In the genomic region with DNA sequence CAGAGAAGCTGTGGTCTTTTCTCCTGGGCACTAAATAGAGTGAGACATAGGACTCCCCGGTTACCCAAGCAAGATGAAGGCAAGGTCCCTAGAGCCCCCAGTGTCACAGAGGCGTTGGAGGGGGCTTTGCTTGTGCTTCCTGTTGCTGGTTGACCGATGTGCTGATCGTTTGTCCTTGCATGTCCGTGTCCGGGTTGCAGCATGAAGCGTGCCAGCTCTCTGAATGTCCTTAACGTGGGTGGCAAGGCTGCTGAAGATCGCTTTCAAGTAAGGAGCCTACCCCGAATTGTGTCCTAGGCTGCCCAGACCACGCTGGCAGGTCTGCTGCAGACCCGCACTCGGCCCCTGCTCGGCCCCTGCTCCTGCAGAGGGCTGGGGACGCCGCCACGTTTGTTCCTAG, we compare ENCODE assay signal across 18 cellular contexts. TPM values are rescaled to one million over a fixed set of nuclear protein-coding genes. Genes with fewer than 3 reads are reported as not detected.
A peak's percentile ranks its signal among the peaks of the same experiment; 100 is the strongest.
DNase-seq lines count a peak whose midpoint lies in the region; ATAC-seq, FAIRE-seq and TF ChIP-seq lines count a peak whose summit lies in the region.
"Had no signal": no experiment of that assay in that cellular context is flagged by ENCODE, and none has a peak within 500 bp of the region (broad histone marks: within the 10 kb centered on the region; RNA-seq: fewer than 3 reads in every experiment).

No MANE protein-coding gene starts in this region.

- DNase-seq in GM12891 (ENCODE audit: insufficient read length, low spot score) (no peak), GM20000 (ENCODE audit: low spot score) (peak; percentile 37), H1 (ENCODE audit: low read depth in 1 of 2, low spot score in 2 of 2) (no peak), GOT3 (lab: John Stamatoyannopoulos, UW) (no peak), WTC11 (ENCODE audit: low spot score) (no peak)
- DNase-seq in stimulated activated naive CD8-positive, alpha-beta T cell treated with anti-CD3 and anti-CD28 coated beads, Interleukin-15, amount 100 ng/mL, for 72 hours: no peak
- DNase-seq: activated CD4-positive, alpha-beta T cell treated with anti-CD3 and anti-CD28 coated beads for 36 hours; endodermal cell; glutamatergic neuron; NCI-H2081 treated with DMSO at 0.1 percent for 48 hours; NK-92 treated with Interleukin-12 subunit alpha and Interleukin-12 subunit beta, amount 100 ng/mL, for 24 hours; SW 1271 had no signal

- H3K27ac Mint-ChIP-seq in stimulated activated naive CD8-positive, alpha-beta T cell treated with anti-CD3 and anti-CD28 coated beads, Interleukin-15, amount 100 ng/mL, for 72 hours: peak overlapping the region in 1 of 2 donors; percentile 74
- H3K27ac Mint-ChIP-seq in WTC11: no peak overlapping the region
- H3K27ac Mint-ChIP-seq: activated CD4-positive, alpha-beta T cell treated with anti-CD3 and anti-CD28 coated beads for 36 hours; activated T-helper 2 cell treated with anti-CD3 and anti-CD28 coated beads, Interferon-gamma antibody, Interleukin-2, Interleukin-4, amounts not matched to agents 10 μg/mL and 5 μg/mL and 100 μg/mL, durations not matched to agents 14 hours and 24 hours and 36 hours had no signal

- H2BK5ac ChIP-seq in H1 (ENCODE audit: low read depth, low read length): no peak overlapping the region

- TF ChIP-seq RAD21 in H1 (IDR thresholded peaks at IDR 0.05 in 1 of 2, conservative IDR thresholded peaks at IDR 0.05 in 1 of 2; ENCODE audit: low read depth in 2 of 2, low read length in 2 of 2): no peak

- POLR2A ChIA-PET in H1 (lab: Charles Lee; ENCODE audit: partially characterized antibody): interaction anchor here (1.5 to 8.8 kb wide), 2 partner anchors 12 to 63 kb away, joined by 3 to 74 read pairs; a partner anchor contains a TSS
- POLR2A ChIA-PET in WTC11 (lab: Charles Lee): interaction anchor here (0.5 kb wide), 1 partner anchor 14 kb away, joined by 3 read pairs; no protein-coding TSS in a partner anchor

- H4K20me1 ChIP-seq in H1 (replicated peaks in 1 of 2; ENCODE audit: control insufficient read depth in 1 of 2, insufficient read depth in 2 of 2, low read length in 2 of 2): peaks cover 2 to 22% of the 10 kb centered on the region in 2 experiments

- H3K27me3 Mint-ChIP-seq in stimulated activated naive CD8-positive, alpha-beta T cell treated with anti-CD3 and anti-CD28 coated beads, Interleukin-15, amount 100 ng/mL, for 72 hours: no peaks in the 10 kb centered on the region
- H3K27me3 Mint-ChIP-seq in WTC11 (ENCODE audit: low read depth): no peaks in the 10 kb centered on the region
- H3K27me3 Mint-ChIP-seq: activated CD4-positive, alpha-beta T cell treated with anti-CD3 and anti-CD28 coated beads for 36 hours had no signal

- no peak overlapping the region for H3K4me2 ChIP-seq in H1 (ENCODE audit: insufficient read depth in 1 of 2, low read depth in 2 of 2, low read length in 2 of 2)

- H4K91ac ChIP-seq in H1 (replicated peaks; ENCODE audit: insufficient read length, low read length): no peak overlapping the region

- H3K79me2 ChIP-seq in H1 (ENCODE audit: control insufficient read depth in 1 of 2, insufficient read depth in 2 of 2, low read length in 2 of 2): peaks cover 0 to 3% of the 10 kb centered on the region in 2 experiments; a peak in 1 of 4 replicates

- H3K4me1 ChIP-seq in H1 (replicated peaks in 1 of 4; ENCODE audit: control insufficient read depth in 3 of 4, insufficient read depth in 4 of 4, low read length in 3 of 4): peaks cover 0 to 3% (median under 1%) of the 10 kb centered on the region in 4 experiments; a peak in 3 of 7 replicates

- H3K4ac ChIP-seq in H1 (replicated peaks; ENCODE audit: insufficient read length, low read depth, low read length): no peak overlapping the region

- TF ChIP-seq EP300 in H1 (IDR thresholded peaks at IDR 0.05; ENCODE audit: borderline replicate concordance in 1 of 2, low read depth in 2 of 2, low read length in 2 of 2): no peak

- H3K4me3 ChIP-seq in H1 (ENCODE audit: extremely low read depth in 1 of 4, insufficient read depth in 2 of 4, low read depth in 3 of 4, low read length in 4 of 4): no peak overlapping the region
- H3K4me3 ChIP-seq: skin epidermis had no signal

- peaks cover 10% of the 10 kb centered on the region for H3K79me1 ChIP-seq in H1 (ENCODE audit: low read depth, low read length)

- no peak overlapping the region for H3K27ac ChIP-seq in H1 (ENCODE audit: low read depth, low read length)

- H2AK5ac ChIP-seq in H1 (ENCODE audit: low read depth, low read length): no peak overlapping the region

- ATAC-seq in HG03064 (IDR thresholded peaks at IDR 0.05; ENCODE audit: low read depth, unreplicated experiment) (peak; percentile 20), WTC11 (no peak), HG02885 (IDR thresholded peaks at IDR 0.05; ENCODE audit: poor library complexity, unreplicated experiment) (no peak)
- ATAC-seq in stimulated activated naive CD8-positive, alpha-beta T cell treated with anti-CD3 and anti-CD28 coated beads, Interleukin-15, amount 100 ng/mL, for 72 hours: no peak
- ATAC-seq: activated CD4-positive, alpha-beta T cell treated with anti-CD3 and anti-CD28 coated beads for 36 hours had no signal

- 94% methylated on average over 17 of the region's 17 CpGs; no CpG with 5 or more reads in 1 of the 2 experiments for WGBS in H1 (ENCODE audit: extremely low coverage in 1 of 2, insufficient coverage in 1 of 2, insufficient read length in 1 of 2, insufficient replicate concordance in 2 of 2, low coverage in 1 of 2, low lambda C conversion rate in 2 of 2, missing lambda C conversion rate in 1 of 2), 2 experiments

- H3K9me3 ChIP-seq in H1 (ENCODE audit: insufficient read depth in 2 of 2, low read depth in 1 of 2, low read length in 1 of 2): no peaks in the 10 kb centered on the region

- H2BK12ac ChIP-seq in H1 (ENCODE audit: low read depth, low read length): no peak overlapping the region

- no peak overlapping the region for H2BK120ac ChIP-seq in H1 (replicated peaks; ENCODE audit: low read depth, low read length)

- H2BK15ac ChIP-seq in H1 (ENCODE audit: low read length): no peak overlapping the region

- H3K18ac ChIP-seq in H1 (ENCODE audit: extremely low read depth, low read length): no peak overlapping the region

- H3K14ac ChIP-seq in H1 (ENCODE audit: insufficient read length): no peak overlapping the region

- H3K9ac ChIP-seq in H1 (replicated peaks in 1 of 4; ENCODE audit: extremely low read depth in 1 of 4, low read depth in 3 of 4, low read length in 3 of 4): no peak overlapping the region

- peaks cover 7 to 41% (median 12%) of the 10 kb centered on the region in 4 experiments; a peak in 6 of 8 replicates for H3K36me3 ChIP-seq in H1 (ENCODE audit: control insufficient read depth in 2 of 4, insufficient read depth in 4 of 4, low read length in 3 of 4)

- CTCF ChIA-PET in H1 (lab: Charles Lee; ENCODE audit: partially characterized antibody): no interaction called here
- CTCF ChIA-PET in WTC11 (lab: Charles Lee): interaction anchor here (1.2 kb wide), 1 partner anchor 174 kb away, joined by 3 read pairs; no protein-coding TSS in a partner anchor

- no peaks in the 10 kb centered on the region for H3K27me3 ChIP-seq in H1 (replicated peaks in 1 of 4; ENCODE audit: control insufficient read depth in 3 of 4, extremely low read depth in 1 of 4, insufficient read depth in 3 of 4, low read length in 3 of 4)

- H3K4me3 Mint-ChIP-seq in stimulated activated naive CD8-positive, alpha-beta T cell treated with anti-CD3 and anti-CD28 coated beads, Interleukin-15, amount 100 ng/mL, for 72 hours: no peak overlapping the region
- no peak overlapping the region for H3K4me3 Mint-ChIP-seq in WTC11
- H3K4me3 Mint-ChIP-seq: activated CD4-positive, alpha-beta T cell treated with anti-CD3 and anti-CD28 coated beads for 36 hours; brain; endodermal cell; neural crest cell had no signal

- no peak overlapping the region for H2AFZ ChIP-seq in H1 (ENCODE audit: low read length)

- TF ChIP-seq CTCF in GM20000 (IDR thresholded peaks at IDR 0.05; ENCODE audit: extremely low read depth, missing control alignments) (no peak), H1 (IDR thresholded peaks at IDR 0.05; ENCODE audit: control extremely low read depth in 1 of 3, insufficient read depth in 1 of 3, low read depth in 1 of 3, low read length in 3 of 3) (no peak), WTC11 (IDR thresholded peaks at IDR 0.05) (no peak)

- no peak overlapping the region for H3K23ac ChIP-seq in H1 (ENCODE audit: insufficient read length)

- H4K5ac ChIP-seq in H1 (ENCODE audit: insufficient read length, low read depth, low read length): no peak overlapping the region

- no peak for TF ChIP-seq POLR2A in GM12891 (IDR thresholded peaks at IDR 0.05; ENCODE audit: low read depth, low read length)
- no peak for TF ChIP-seq POLR2A in H1 (IDR thresholded peaks at IDR 0.05; ENCODE audit: control extremely low read depth in 1 of 2, low read depth in 2 of 2, low read length in 2 of 2)

- FAIRE-seq in GM12891 (lab: Jason Lieb, UNC) (peak; percentile 91), H1 (lab: Jason Lieb, UNC) (no peak)

- peaks cover 17% of the 10 kb centered on the region for H3K4me1 Mint-ChIP-seq in stimulated activated naive CD8-positive, alpha-beta T cell treated with anti-CD3 and anti-CD28 coated beads, Interleukin-15, amount 100 ng/mL, for 72 hours
- peaks cover 13% of the 10 kb centered on the region for H3K4me1 Mint-ChIP-seq in WTC11
- H3K4me1 Mint-ChIP-seq: activated CD4-positive, alpha-beta T cell treated with anti-CD3 and anti-CD28 coated beads for 36 hours had no signal

- H3K9me3 Mint-ChIP-seq in stimulated activated naive CD8-positive, alpha-beta T cell treated with anti-CD3 and anti-CD28 coated beads, Interleukin-15, amount 100 ng/mL, for 72 hours: no peaks in the 10 kb centered on the region
- H3K9me3 Mint-ChIP-seq in WTC11: no peaks in the 10 kb centered on the region
- H3K9me3 Mint-ChIP-seq: activated T-helper 2 cell treated with anti-CD3 and anti-CD28 coated beads, Interferon-gamma antibody, Interleukin-2, Interleukin-4, amounts not matched to agents 10 μg/mL and 5 μg/mL and 100 μg/mL, durations not matched to agents 14 hours and 24 hours and 36 hours; brain; endodermal cell; neural crest cell had no signal

- no peaks in the 10 kb centered on the region for H3K23me2 ChIP-seq in H1 (ENCODE audit: low read depth, low read length)

- peaks cover 25% of the 10 kb centered on the region for H3K36me3 Mint-ChIP-seq in WTC11

- no peak overlapping the region for H3K56ac ChIP-seq in H1 (replicated peaks; ENCODE audit: insufficient read length, low read depth, low read length)

- H2BK20ac ChIP-seq in H1 (ENCODE audit: low read length): no peak overlapping the region

- H4K8ac ChIP-seq in H1 (ENCODE audit: extremely low read depth, insufficient read depth, low read length): peak overlapping the region; percentile 29; the same call in 1 of the 2 replicates

RNA-seq across cellular contexts. Expression of a gene that starts 23.1 kb away (rescaled TPM):
- 21.0 TPM for polyA plus RNA-seq in GM12891 (2012; ENCODE audit: low read depth, missing spikeins)
- 41.7 and 41.8 TPM in 2 replicates for total RNA-seq in H1 (2021; fragmentation: NEBNext Ultra II Directional; extraction: Animal tissue kit (Norgen Biotek cat#: 25700))
- polyA plus RNA-seq in H1 (2011; rRNA removed): 36.9 and 51.2 TPM in 2 replicates
- polyA plus RNA-seq in H1 (2011; cell fraction: cytosol; rRNA removed): 44.6 TPM
- polyA plus RNA-seq in H1 (2011; cell fraction: nucleus; rRNA removed): 72.6 TPM
- 29.9 to 39.9 TPM (median 33.4 TPM) in 4 replicates for polyA plus RNA-seq in H1 (2012, experiment 1 of 2)
- polyA plus RNA-seq in H1 (2012, experiment 2 of 2): 49.6 TPM
- polyA plus RNA-seq in H1 (2013, experiment 1 of 2): 34.4 TPM
- 29.7 TPM for polyA plus RNA-seq in H1 (2013, experiment 2 of 2)
- 23.0 and 28.4 TPM in 2 replicates for polyA minus RNA-seq in H1 (2011; rRNA and poly(A)+ RNA removed)
- polyA minus RNA-seq in H1 (2011; cell fraction: cytosol; rRNA and poly(A)+ RNA removed): 27.0 TPM
- polyA minus RNA-seq in H1 (2011; cell fraction: nucleus; rRNA and poly(A)+ RNA removed): 33.4 TPM
- 46.7 to 51.4 TPM (median 50.5 TPM) in 3 replicates for total RNA-seq in WTC11 (2021)

RNA-seq across cellular contexts. Expression of a gene that starts 23.5 kb away (rescaled TPM):
- polyA plus RNA-seq in GM12891 (2012; ENCODE audit: low read depth, missing spikeins): 11.1 TPM
- 44.3 and 53.4 TPM in 2 replicates for total RNA-seq in H1 (2021; fragmentation: NEBNext Ultra II Directional; extraction: Animal tissue kit (Norgen Biotek cat#: 25700))
- 127 and 143 TPM in 2 replicates for polyA plus RNA-seq in H1 (2011; rRNA removed)
- 90.7 TPM for polyA plus RNA-seq in H1 (2011; cell fraction: cytosol; rRNA removed)
- polyA plus RNA-seq in H1 (2011; cell fraction: nucleus; rRNA removed): 120 TPM
- polyA plus RNA-seq in H1 (2012, experiment 1 of 2): 47.7 to 65.8 TPM (median 61.0 TPM) in 4 replicates
- 24.4 TPM for polyA plus RNA-seq in H1 (2012, experiment 2 of 2)
- 43.0 TPM for polyA plus RNA-seq in H1 (2013, experiment 1 of 2)
- polyA plus RNA-seq in H1 (2013, experiment 2 of 2): 40.6 TPM
- polyA minus RNA-seq in H1 (2011; rRNA and poly(A)+ RNA removed): 31.5 and 34.8 TPM in 2 replicates
- polyA minus RNA-seq in H1 (2011; cell fraction: cytosol; rRNA and poly(A)+ RNA removed): 34.2 TPM
- polyA minus RNA-seq in H1 (2011; cell fraction: nucleus; rRNA and poly(A)+ RNA removed): 39.4 TPM
- 59.7 to 69.2 TPM (median 65.1 TPM) in 3 replicates for total RNA-seq in WTC11 (2021)
